ENCODE assay signal across 1 cellular context in the genomic region with DNA sequence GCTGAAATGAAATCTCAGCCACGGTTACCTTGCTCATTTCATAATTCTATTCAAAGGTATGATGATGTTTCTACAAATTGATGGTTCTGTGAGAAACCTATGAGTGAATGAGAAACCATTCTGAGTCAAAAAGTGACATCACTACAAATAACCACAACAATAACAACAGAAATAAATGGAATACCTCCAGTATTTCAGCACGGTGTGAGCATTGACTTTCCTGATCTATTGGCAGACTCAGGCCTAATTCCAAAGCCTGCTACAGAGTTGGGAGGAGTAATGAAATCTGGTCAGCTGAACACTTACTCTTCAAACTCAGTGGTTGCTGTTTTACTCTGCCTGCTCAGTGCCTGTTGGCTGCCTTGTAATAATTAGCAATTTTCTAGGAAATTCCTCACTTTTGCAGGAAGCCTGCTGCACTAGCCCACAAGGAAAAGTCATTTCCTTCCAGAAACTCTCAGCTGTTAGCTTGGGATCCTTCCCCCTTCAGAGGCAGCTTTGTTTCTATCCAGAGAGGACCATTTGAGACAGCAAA.
TF ChIP-seq lines count a peak whose summit lies in the region.

No MANE protein-coding gene starts in this region.

TF ChIP-seq in endothelial cell of umbilical vein, 7 proteins besides CTCF, POLR2A, EP300 and RAD21:
- TF ChIP-seq GATA2 (IDR thresholded peaks at IDR 0.05; ENCODE audit: insufficient read depth, insufficient read length, low read depth, low read length) = no peak
- TF ChIP-seq FOS (IDR thresholded peaks at IDR 0.05; ENCODE audit: borderline replicate concordance, insufficient read depth, low read length) = no peak
- peak; percentile 10 for TF ChIP-seq JUN (IDR thresholded peaks at IDR 0.05; ENCODE audit: borderline replicate concordance, insufficient read depth, insufficient read length, low read depth)
